ENCODE assay signal across 1 cellular context in the genomic region with DNA sequence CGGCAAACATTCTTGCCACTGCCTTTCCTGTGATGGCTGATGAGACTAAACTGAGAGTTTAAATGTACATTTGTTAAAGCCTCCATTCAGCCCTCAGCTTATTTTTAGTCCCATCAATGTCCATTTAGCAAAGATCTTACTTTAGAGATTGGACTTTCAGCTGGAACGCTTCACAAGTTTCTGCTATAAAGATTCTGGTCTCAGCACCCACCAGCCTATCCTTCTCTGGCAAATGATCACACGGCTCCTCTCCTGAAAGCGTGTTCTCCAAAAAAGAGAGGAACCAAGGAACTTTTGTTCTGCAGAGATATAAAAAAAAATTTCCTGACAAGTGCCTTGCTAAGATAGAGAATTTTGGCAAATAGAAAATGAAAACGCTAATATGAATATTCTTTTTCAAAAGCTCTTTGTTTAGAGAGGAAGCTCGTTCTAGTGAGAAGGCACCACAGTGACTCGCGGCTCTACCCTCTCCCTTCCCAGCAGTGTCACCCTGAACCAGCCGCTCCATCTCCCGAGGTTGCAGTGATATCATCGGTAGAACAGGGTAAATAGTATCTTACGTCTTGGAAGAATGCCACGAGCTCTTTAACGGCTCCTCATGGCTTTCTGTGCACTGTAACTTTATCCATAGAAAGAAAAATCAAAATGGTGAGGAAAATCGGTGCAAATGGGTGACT.
TF ChIP-seq lines count a peak whose summit lies in the region.

No MANE protein-coding gene starts in this region.

TF ChIP-seq in HepG2, 621 proteins besides CTCF, POLR2A, EP300 and RAD21 (continued from another document):
- TF ChIP-seq, protein P1, sequence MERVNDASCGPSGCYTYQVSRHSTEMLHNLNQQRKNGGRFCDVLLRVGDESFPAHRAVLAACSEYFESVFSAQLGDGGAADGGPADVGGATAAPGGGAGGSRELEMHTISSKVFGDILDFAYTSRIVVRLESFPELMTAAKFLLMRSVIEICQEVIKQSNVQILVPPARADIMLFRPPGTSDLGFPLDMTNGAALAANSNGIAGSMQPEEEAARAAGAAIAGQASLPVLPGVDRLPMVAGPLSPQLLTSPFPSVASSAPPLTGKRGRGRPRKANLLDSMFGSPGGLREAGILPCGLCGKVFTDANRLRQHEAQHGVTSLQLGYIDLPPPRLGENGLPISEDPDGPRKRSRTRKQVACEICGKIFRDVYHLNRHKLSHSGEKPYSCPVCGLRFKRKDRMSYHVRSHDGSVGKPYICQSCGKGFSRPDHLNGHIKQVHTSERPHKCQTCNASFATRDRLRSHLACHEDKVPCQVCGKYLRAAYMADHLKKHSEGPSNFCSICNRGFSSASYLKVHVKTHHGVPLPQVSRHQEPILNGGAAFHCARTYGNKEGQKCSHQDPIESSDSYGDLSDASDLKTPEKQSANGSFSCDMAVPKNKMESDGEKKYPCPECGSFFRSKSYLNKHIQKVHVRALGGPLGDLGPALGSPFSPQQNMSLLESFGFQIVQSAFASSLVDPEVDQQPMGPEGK (CRISPR knock-in tag; IDR thresholded peaks at IDR 0.05) = no peak
- no peak for TF ChIP-seq ZFP82 (CRISPR knock-in tag; IDR thresholded peaks at IDR 0.05; ENCODE audit: borderline replicate concordance)
- no peak for TF ChIP-seq ZNF782 (CRISPR knock-in tag; IDR thresholded peaks at IDR 0.05; ENCODE audit: borderline replicate concordance)
- no peak for TF ChIP-seq ZBTB39 (CRISPR knock-in tag; IDR thresholded peaks at IDR 0.05)
- no peak for TF ChIP-seq POGZ (CRISPR knock-in tag; IDR thresholded peaks at IDR 0.05)
- no peak for TF ChIP-seq GFI1 (CRISPR knock-in tag; IDR thresholded peaks at IDR 0.05; ENCODE audit: borderline replicate concordance)
- no peak for TF ChIP-seq ZNF766 (CRISPR knock-in tag; IDR thresholded peaks at IDR 0.05; ENCODE audit: borderline replicate concordance)
- no peak for TF ChIP-seq NFYC (CRISPR knock-in tag; IDR thresholded peaks at IDR 0.05)
- TF ChIP-seq ZNF776 (CRISPR knock-in tag; IDR thresholded peaks at IDR 0.05) = no peak
- no peak for TF ChIP-seq ZEB1 (IDR thresholded peaks at IDR 0.05; ENCODE audit: insufficient replicate concordance, low read depth)
- no peak for TF ChIP-seq CHCHD3 (CRISPR knock-in tag; IDR thresholded peaks at IDR 0.05)
- TF ChIP-seq GZF1 (CRISPR knock-in tag; IDR thresholded peaks at IDR 0.05) = no peak
- no peak for TF ChIP-seq NFE2L1 (CRISPR knock-in tag; IDR thresholded peaks at IDR 0.05; ENCODE audit: borderline replicate concordance)
- TF ChIP-seq, protein P2, sequence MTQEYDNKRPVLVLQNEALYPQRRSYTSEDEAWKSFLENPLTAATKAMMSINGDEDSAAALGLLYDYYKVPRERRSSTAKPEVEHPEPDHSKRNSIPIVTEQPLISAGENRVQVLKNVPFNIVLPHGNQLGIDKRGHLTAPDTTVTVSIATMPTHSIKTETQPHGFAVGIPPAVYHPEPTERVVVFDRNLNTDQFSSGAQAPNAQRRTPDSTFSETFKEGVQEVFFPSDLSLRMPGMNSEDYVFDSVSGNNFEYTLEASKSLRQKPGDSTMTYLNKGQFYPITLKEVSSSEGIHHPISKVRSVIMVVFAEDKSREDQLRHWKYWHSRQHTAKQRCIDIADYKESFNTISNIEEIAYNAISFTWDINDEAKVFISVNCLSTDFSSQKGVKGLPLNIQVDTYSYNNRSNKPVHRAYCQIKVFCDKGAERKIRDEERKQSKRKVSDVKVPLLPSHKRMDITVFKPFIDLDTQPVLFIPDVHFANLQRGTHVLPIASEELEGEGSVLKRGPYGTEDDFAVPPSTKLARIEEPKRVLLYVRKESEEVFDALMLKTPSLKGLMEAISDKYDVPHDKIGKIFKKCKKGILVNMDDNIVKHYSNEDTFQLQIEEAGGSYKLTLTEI (CRISPR knock-in tag; conservative IDR thresholded peaks at IDR 0.05) = no peak
